8 cellular contexts compared by ENCODE assay signal in genomic region chr2:127197475-127198385, GRCh38. TPM values are rescaled to one million over a fixed set of nuclear protein-coding genes. Genes with fewer than 3 reads are reported as not detected.
A peak's percentile ranks its signal among the peaks of the same experiment; 100 is the strongest.
DNase-seq lines count a peak whose midpoint lies in the region; ATAC-seq and TF ChIP-seq lines count a peak whose summit lies in the region.

No MANE protein-coding gene starts in this region.

- H3K36me3 ChIP-seq in HEK293 (ENCODE audit: control insufficient read depth in 2 of 2, insufficient read depth in 1 of 2, low read length in 2 of 2): peaks cover 0 to 3% of the 10 kb centered on the region in 2 experiments; a peak in 1 of 3 replicates

- ATAC-seq in left lobe of liver (peak; percentile 79), GM21723 (IDR thresholded peaks at IDR 0.05; ENCODE audit: unreplicated experiment) (no peak)

- TF ChIP-seq CTCF in HEK293 (tag by site-specific recombination; IDR thresholded peaks at IDR 0.05) (peak; percentile 92), astrocyte of the spinal cord (IDR thresholded peaks at IDR 0.05; ENCODE audit: low read depth, low read length) (peak; percentile 73)

- POLR2A ChIA-PET in HEK293 (lab: Yijun Ruan, JAX): interaction anchor here (1.5 kb wide), 1 partner anchor 96 kb away, joined by 9 read pairs; the partner anchor contains the start of gene ERCC3

- no peak overlapping the region for H3K4me3 ChIP-seq in HEK293 (ENCODE audit: low read depth, low read length)
- no peak overlapping the region for H3K4me3 ChIP-seq in astrocyte of the spinal cord (ENCODE audit: low read depth, low read length)

- CTCF ChIA-PET in HEK293 (lab: Yijun Ruan, JAX): interaction anchor here (0.6 to 1.7 kb wide), 51 partner anchors 9 to 534 kb away, joined by 3 to 28 read pairs (median 4); partner anchors contain the start of gene ERCC3

- H3K9me3 ChIP-seq in HEK293 (ENCODE audit: control insufficient read depth, insufficient read depth, low read depth, low read length): no peaks in the 10 kb centered on the region

- DNase-seq in DMS79 (lab: John Stamatoyannopoulos, UW): peak; percentile 18
- DNase-seq in NCI-H1694 treated with DMSO at 0.1 percent for 48 hours (lab: John Stamatoyannopoulos, UW): peak; percentile 69
- DNase-seq in T-helper 2 cell: peak in 3 of 5 experiments; percentile 32 to 67 (median 48)
- peak; percentile 59 for DNase-seq in astrocyte of the spinal cord (ENCODE audit: low read depth, low spot score)
- DNase-seq in left lobe of liver (ENCODE audit: low spot score): peak; percentile 75
- DNase-seq in stimulated activated CD8-positive, alpha-beta memory T cell treated with anti-CD3 and anti-CD28 coated beads, Interleukin-12 subunit alpha, Interleukin-12 subunit beta, amount 100 ng/mL, for 1 hour (ENCODE audit: low read depth): peak; percentile 23

- no peaks in the 10 kb centered on the region for H3K4me1 ChIP-seq in HEK293 (ENCODE audit: control insufficient read depth, insufficient read depth, low read length)

- in situ Hi-C loops in astrocyte of the spinal cord (cut with HindIII; ENCODE audit: low sequenced_read_pairs): no loop called here

- no peak overlapping the region for H3K27ac ChIP-seq in HEK293 (ENCODE audit: extremely low read depth, low read depth, low read length)

TF ChIP-seq in HEK293, 187 proteins besides CTCF, POLR2A, EP300 and RAD21:
- TF ChIP-seq SCRT1 (tag by site-specific recombination; IDR thresholded peaks at IDR 0.05; ENCODE audit: borderline replicate concordance): 0 out of 2 replicates have a peak, but pooled peaks have one; percentile 15
- TF ChIP-seq ZSCAN4 (tag by site-specific recombination; IDR thresholded peaks at IDR 0.05): peak; percentile 73
- peak; percentile 36; the same call in 1 of the 2 replicates for TF ChIP-seq SP7 (tag by site-specific recombination; IDR thresholded peaks at IDR 0.05)
- TF ChIP-seq ZNF521 (tag by site-specific recombination; IDR thresholded peaks at IDR 0.05): no peak
- peak; percentile 85 for TF ChIP-seq ZNF654 (tag by site-specific recombination; IDR thresholded peaks at IDR 0.05; ENCODE audit: low read depth)
- TF ChIP-seq SCRT2 (tag by site-specific recombination; IDR thresholded peaks at IDR 0.05): peak; percentile 53; the same call in 1 of the 2 replicates
- no peak for TF ChIP-seq PBX3 (CRISPR knock-in tag; IDR thresholded peaks at IDR 0.05)
- peak; percentile 34 for TF ChIP-seq ZFHX2 (tag by site-specific recombination; conservative IDR thresholded peaks at IDR 0.05)
- peak; percentile 49; the same call in 1 of the 2 replicates for TF ChIP-seq ZBTB17 (tag by site-specific recombination; IDR thresholded peaks at IDR 0.05)
- TF ChIP-seq SP3 (tag by site-specific recombination; IDR thresholded peaks at IDR 0.05): 0 out of 2 replicates have a peak, but pooled peaks have one; percentile 13
- TF ChIP-seq ZNF221 (tag by site-specific recombination; IDR thresholded peaks at IDR 0.05; ENCODE audit: borderline replicate concordance): no peak
- TF ChIP-seq ZNF600 (tag by site-specific recombination; IDR thresholded peaks at IDR 0.05): 0 out of 2 replicates have a peak, but pooled peaks have one; percentile 36
- peak; percentile 56 for TF ChIP-seq PRDM10 (tag by site-specific recombination; IDR thresholded peaks at IDR 0.05)
- TF ChIP-seq ZNF501 (tag by site-specific recombination; IDR thresholded peaks at IDR 0.05): 0 out of 2 replicates have a peak, but pooled peaks have one; percentile 16
- no peak for TF ChIP-seq ZNF621 (tag by site-specific recombination; IDR thresholded peaks at IDR 0.05)
- TF ChIP-seq ZNF2 (tag by site-specific recombination; IDR thresholded peaks at IDR 0.05): peak; percentile 45; the same call in 1 of the 2 replicates
- TF ChIP-seq ZNF837 (tag by site-specific recombination; IDR thresholded peaks at IDR 0.05): no peak
TF ChIP-seq in HEK293: peak in this region for 12.

RNA-seq across cellular contexts. Expression of gene CYP27C1, which starts 22.4 kb away (rescaled TPM):
- 0.05 TPM for total RNA-seq in left lobe of liver

Comparison
In these comparisons a context has a peak if more than half of its experiments do, and no peak if none do; other contexts are left out.
1. DNase-seq: peak in every context shown above with its lines; median percentile 75 in left lobe of liver; 69 in NCI-H1694 treated with DMSO at 0.1 percent for 48 hours; 59 in astrocyte of the spinal cord; 48 in T-helper 2 cell; 23 in stimulated activated CD8-positive, alpha-beta memory T cell treated with anti-CD3 and anti-CD28 coated beads, Interleukin-12 subunit alpha, Interleukin-12 subunit beta, amount 100 ng/mL, for 1 hour; 18 in DMS79.